ENCODE assay signal across 1 cellular context in genomic region chr1:48214820-48215219, GRCh38.
TF ChIP-seq lines count a peak whose summit lies in the region.

No MANE protein-coding gene starts in this region.

TF ChIP-seq in WTC11, 78 proteins besides CTCF, POLR2A, EP300 and RAD21 (continued from another document):
- TF ChIP-seq PRDM15 (CRISPR knock-in tag; IDR thresholded peaks at IDR 0.05), result no peak
- TF ChIP-seq ZNF232 (CRISPR knock-in tag; IDR thresholded peaks at IDR 0.05), result no peak
- TF ChIP-seq ZNF396 (CRISPR knock-in tag; IDR thresholded peaks at IDR 0.05; ENCODE audit: borderline replicate concordance), result no peak
- TF ChIP-seq RORB (CRISPR knock-in tag; IDR thresholded peaks at IDR 0.05), result no peak
- no peak for TF ChIP-seq ZNF532 (CRISPR knock-in tag; IDR thresholded peaks at IDR 0.05; ENCODE audit: borderline replicate concordance)
- no peak for TF ChIP-seq JAZF1 (CRISPR knock-in tag; IDR thresholded peaks at IDR 0.05)
- no peak for TF ChIP-seq ZNF416 (CRISPR knock-in tag; IDR thresholded peaks at IDR 0.05)
- TF ChIP-seq GTF2I (CRISPR knock-in tag; conservative IDR thresholded peaks at IDR 0.05), result no peak
- TF ChIP-seq ZNF138 (CRISPR knock-in tag; conservative IDR thresholded peaks at IDR 0.05), result no peak
- TF ChIP-seq STAT6 (CRISPR knock-in tag; conservative IDR thresholded peaks at IDR 0.05; ENCODE audit: low read depth), result no peak
- TF ChIP-seq MXD4 (CRISPR knock-in tag; IDR thresholded peaks at IDR 0.05; ENCODE audit: borderline replicate concordance), result no peak
- no peak for TF ChIP-seq CREB1 (CRISPR knock-in tag; IDR thresholded peaks at IDR 0.05)
- no peak for TF ChIP-seq ZNF317 (CRISPR knock-in tag; IDR thresholded peaks at IDR 0.05; ENCODE audit: borderline replicate concordance, low read depth)
TF ChIP-seq in WTC11: peak in this region for 0.
